Comparison of ENCODE assay signal across 8 cellular contexts in genomic region chr14:81169267-81169666, GRCh38. TPM values are rescaled to one million over a fixed set of nuclear protein-coding genes. Genes with fewer than 3 reads are reported as not detected.
DNase-seq lines count a peak whose midpoint lies in the region; ATAC-seq and TF ChIP-seq lines count a peak whose summit lies in the region.

No MANE protein-coding gene starts in this region.

- ATAC-seq in activated B cell treated with CpG ODN at 0.5 μM for 24 hours (ENCODE audit: low read depth) (no peak), gastroesophageal sphincter (no peak), GM21528 (IDR thresholded peaks at IDR 0.05; ENCODE audit: low FRiP score, unreplicated experiment) (no peak)

- TF ChIP-seq CTCF in GM12865 (IDR thresholded peaks at IDR 0.05; ENCODE audit: insufficient read depth, low read depth, low read length, missing control alignments), result no peak
- TF ChIP-seq CTCF in activated B cell treated with CpG ODN at 0.5 μM for 24 hours (IDR thresholded peaks at IDR 0.05), result no peak
- TF ChIP-seq CTCF in gastroesophageal sphincter (IDR thresholded peaks at IDR 0.05), result no peak

- peak overlapping the region; percentile 82 to 96 (median 88) for H3K27ac ChIP-seq in gastroesophageal sphincter

- H3K9me3 ChIP-seq in gastroesophageal sphincter, result no peaks in the 10 kb centered on the region
- H3K9me3 ChIP-seq in skeletal muscle satellite cell (replicated peaks; ENCODE audit: low read length), result no peaks in the 10 kb centered on the region

- no peak for DNase-seq in GM12865 (ENCODE audit: low read depth)
- no peak for DNase-seq in activated B cell treated with CpG ODN at 0.5 μM for 24 hours
- DNase-seq in NCI-H345 (lab: John Stamatoyannopoulos, UW), result no peak
- DNase-seq in G401 (ENCODE audit: low spot score), result no peak
- no peak for DNase-seq in HuH-7.5 (ENCODE audit: low spot score)

- H3K36me3 ChIP-seq in gastroesophageal sphincter, result no peaks in the 10 kb centered on the region
- no peaks in the 10 kb centered on the region for H3K36me3 ChIP-seq in skeletal muscle satellite cell (ENCODE audit: insufficient read depth, low read length)

- H3K27ac Mint-ChIP-seq in activated B cell treated with CpG ODN at 0.5 μM for 24 hours, result peak overlapping the region; percentile 97

- H3K9ac ChIP-seq in skeletal muscle satellite cell (ENCODE audit: low read depth, low read length), result peak overlapping the region; percentile 87

- peaks cover under 1% of the 10 kb centered on the region for H3K36me3 Mint-ChIP-seq in activated B cell treated with CpG ODN at 0.5 μM for 24 hours (ENCODE audit: low read depth)

- peak overlapping the region; percentile 98 for H3K4me2 ChIP-seq in skeletal muscle satellite cell (ENCODE audit: low read length)

- POLR2A ChIA-PET in activated B cell treated with CpG ODN at 0.5 μM for 24 hours (lab: Charles Lee), result interaction anchor here (0.6 to 2.1 kb wide), 3 partner anchors 10 to 240 kb away, joined by 3 to 27 read pairs (median 5); partner anchors contain the start of gene GTF2A1

- peak overlapping the region; percentile 90 for H3K4me3 Mint-ChIP-seq in activated B cell treated with CpG ODN at 0.5 μM for 24 hours

- TF ChIP-seq POLR2A in gastroesophageal sphincter (IDR thresholded peaks at IDR 0.05), result no peak

- no peak for TF ChIP-seq EP300 in gastroesophageal sphincter (IDR thresholded peaks at IDR 0.05)

- in situ Hi-C loops in G401 (cut with HindIII; ENCODE audit: low sequenced_read_pairs), result no loop called here

- no peaks in the 10 kb centered on the region for H3K27me3 Mint-ChIP-seq in activated B cell treated with CpG ODN at 0.5 μM for 24 hours

- intact Hi-C loops in activated B cell treated with CpG ODN at 0.5 μM for 24 hours (cut with micrococcal nuclease), result no loop called here

- H3K27me3 ChIP-seq in gastroesophageal sphincter (no peaks in the 10 kb centered on the region), skeletal muscle satellite cell (ENCODE audit: control insufficient read depth, insufficient read depth, low read length) (no peaks in the 10 kb centered on the region)

- peaks cover 0 to 17% (median 2%) of the 10 kb centered on the region in 3 donors for H3K4me1 ChIP-seq in gastroesophageal sphincter
- H3K4me1 ChIP-seq in skeletal muscle satellite cell (ENCODE audit: control insufficient read depth, insufficient read depth, low read length), result peaks cover 36% of the 10 kb centered on the region

- H3K9me3 Mint-ChIP-seq in activated B cell treated with CpG ODN at 0.5 μM for 24 hours, result no peaks in the 10 kb centered on the region

- WGBS in gastroesophageal sphincter (ENCODE audit: low coverage in 1 of 2), 2 donors, result 56% methylated on average over 2 to 4 of the region's 4 CpGs

- H3K4me3 ChIP-seq in GM12865 (ENCODE audit: low read depth, low read length), result peak overlapping the region; percentile 56
- H3K4me3 ChIP-seq in gastroesophageal sphincter, result peak overlapping the region; percentile 41 to 68
- peak overlapping the region; percentile 81 for H3K4me3 ChIP-seq in skeletal muscle satellite cell (ENCODE audit: low read length)

- CTCF ChIA-PET in activated B cell treated with CpG ODN at 0.5 μM for 24 hours (lab: Charles Lee), result interaction anchor here (1.2 to 4.2 kb wide), 2 partner anchors 50 to 172 kb away, joined by 4 to 42 read pairs; no protein-coding TSS in a partner anchor

- peaks cover 35% of the 10 kb centered on the region for H3K4me1 Mint-ChIP-seq in activated B cell treated with CpG ODN at 0.5 μM for 24 hours

RNA-seq across cellular contexts. Expression of gene GTF2A1, which starts 51.5 kb away (rescaled TPM):
- 38.5 and 40.9 TPM in 2 replicates for total RNA-seq in activated B cell treated with CpG ODN at 0.5 μM for 24 hours
- 10 to 100 TPM; 28.0 to 40.0 (median 30.5) TPM for total RNA-seq in gastroesophageal sphincter
- 17.2 and 21.4 TPM in 2 replicates for total RNA-seq in skeletal muscle satellite cell (2012; rRNA removed)
- total RNA-seq in G401 (2014; rRNA removed; shearing (Covaris generic)), result 20.8 and 31.3 TPM in 2 replicates
